In genomic region chr2:68295523-68295922, GRCh38 we compare ENCODE assay signal across 12 cellular contexts. TPM values are rescaled to one million over a fixed set of nuclear protein-coding genes. Genes with fewer than 3 reads are reported as not detected.
DNase-seq lines count a peak whose midpoint lies in the region; ATAC-seq and TF ChIP-seq lines count a peak whose summit lies in the region.
"Had no signal": no experiment of that assay in that cellular context is flagged by ENCODE, and none has a peak within 500 bp of the region (broad histone marks: within the 10 kb centered on the region; RNA-seq: fewer than 3 reads in every experiment).

No MANE protein-coding gene starts in this region.

- H3K4me1 ChIP-seq in psoas muscle, result peaks cover 43% of the 10 kb centered on the region

- TF ChIP-seq CTCF in psoas muscle (IDR thresholded peaks at IDR 0.05) (no peak), RWPE1 (conservative IDR thresholded peaks at IDR 0.05; ENCODE audit: low read depth) (no peak), dorsolateral prefrontal cortex (IDR thresholded peaks at IDR 0.05 in 54 of 56, conservative IDR thresholded peaks at IDR 0.05 in 2 of 56; ENCODE audit: low read depth in 1 of 56, partially characterized antibody in 56 of 56) (no peak)

- H3K27me3 ChIP-seq in psoas muscle (ENCODE audit: insufficient read depth in 3 of 3, low read length in 2 of 3) (no peaks in the 10 kb centered on the region), dorsolateral prefrontal cortex (no peaks in the 10 kb centered on the region)
- H3K27me3 ChIP-seq: esophagus squamous epithelium had no signal

- H3K4me3 ChIP-seq in psoas muscle (no peak overlapping the region), dorsolateral prefrontal cortex (no peak overlapping the region)
- H3K4me3 ChIP-seq: esophagus squamous epithelium had no signal

- H3K27ac ChIP-seq in psoas muscle (peak overlapping the region; percentile 94), RWPE1 (no peak overlapping the region), dorsolateral prefrontal cortex (peak overlapping the region in 8 of 59 donors; percentile 4 to 49 (median 19))
- H3K27ac ChIP-seq: esophagus squamous epithelium, KMS-11, WERI-Rb-1 had no signal

- CTCF ChIA-PET in RWPE1 (lab: Yijun Ruan, JAX), result interaction anchor here (1.1 kb wide), 1 partner anchor 12 kb away, joined by 3 read pairs; no protein-coding TSS in a partner anchor

- H3K9me3 ChIP-seq in psoas muscle, result no peaks in the 10 kb centered on the region
- H3K9me3 ChIP-seq: esophagus squamous epithelium had no signal

- POLR2A ChIA-PET in RWPE1 (lab: Yijun Ruan, JAX; ENCODE audit: low non-redundant PET), result no interaction called here

- peak; percentile 66 for DNase-seq in KBM-7
- DNase-seq in psoas muscle, result no peak
- no peak for DNase-seq in RWPE1 (ENCODE audit: low spot score)
- DNase-seq in dorsolateral prefrontal cortex, result no peak
- DNase-seq in kidney tubule cell (ENCODE audit: low spot score), result no peak
- DNase-seq: activated gamma-delta T cell, esophagus squamous epithelium, NCI-H226, WERI-Rb-1 had no signal

- in situ Hi-C loops in KBM-7 (cut with MboI; ENCODE audit: low pct_unique_long_range_greater_than_20kb, low sequenced_read_pairs), result no loop called here

- ATAC-seq in GM18868 (IDR thresholded peaks at IDR 0.05; ENCODE audit: unreplicated experiment) (peak; percentile 72), GM21723 (IDR thresholded peaks at IDR 0.05; ENCODE audit: unreplicated experiment) (peak; percentile 69), psoas muscle (no peak)

- H3K36me3 ChIP-seq in psoas muscle (ENCODE audit: insufficient read depth in 1 of 2, low read depth in 1 of 2), result no peaks in the 10 kb centered on the region
- H3K36me3 ChIP-seq: WERI-Rb-1 had no signal

- intact Hi-C loops in psoas muscle (cut with DNase I), result no loop called here
- intact Hi-C loops in dorsolateral prefrontal cortex (cut with DNase I), result no loop called here

RNA-seq across cellular contexts. Expression of gene CNRIP1, which starts 24.2 kb away (rescaled TPM):
- total RNA-seq in psoas muscle (10 to 100 TPM in 1 of 4 donors, 1 to 10 TPM in 3; 4.6 to 11.7 (median 7.2) TPM), dorsolateral prefrontal cortex (100 to 1,000 TPM in 55 of 120 experiments, 10 to 100 TPM in 65; 48.6 to 133 (median 99.0) TPM)
- 1 to 10 TPM; 3.5 to 6.1 (median 4.7) TPM for polyA plus RNA-seq in psoas muscle

RNA-seq across cellular contexts. Expression of gene PPP3R1, which starts 43.2 kb away (rescaled TPM):
- total RNA-seq in psoas muscle (10 to 100 TPM; 45.7 to 69.4 (median 52.5) TPM), dorsolateral prefrontal cortex (100 to 1,000 TPM; 127 to 464 (median 336) TPM)
- 10 to 100 TPM; 19.2 to 45.6 (median 26.0) TPM for polyA plus RNA-seq in psoas muscle

Comparison
In these comparisons a context has a peak if more than half of its experiments do, and no peak if none do; other contexts are left out.
1. ATAC-seq: peak in GM18868 (single experiment) and GM21723 (single experiment); none in psoas muscle (0 of 4).